In the genomic region with DNA sequence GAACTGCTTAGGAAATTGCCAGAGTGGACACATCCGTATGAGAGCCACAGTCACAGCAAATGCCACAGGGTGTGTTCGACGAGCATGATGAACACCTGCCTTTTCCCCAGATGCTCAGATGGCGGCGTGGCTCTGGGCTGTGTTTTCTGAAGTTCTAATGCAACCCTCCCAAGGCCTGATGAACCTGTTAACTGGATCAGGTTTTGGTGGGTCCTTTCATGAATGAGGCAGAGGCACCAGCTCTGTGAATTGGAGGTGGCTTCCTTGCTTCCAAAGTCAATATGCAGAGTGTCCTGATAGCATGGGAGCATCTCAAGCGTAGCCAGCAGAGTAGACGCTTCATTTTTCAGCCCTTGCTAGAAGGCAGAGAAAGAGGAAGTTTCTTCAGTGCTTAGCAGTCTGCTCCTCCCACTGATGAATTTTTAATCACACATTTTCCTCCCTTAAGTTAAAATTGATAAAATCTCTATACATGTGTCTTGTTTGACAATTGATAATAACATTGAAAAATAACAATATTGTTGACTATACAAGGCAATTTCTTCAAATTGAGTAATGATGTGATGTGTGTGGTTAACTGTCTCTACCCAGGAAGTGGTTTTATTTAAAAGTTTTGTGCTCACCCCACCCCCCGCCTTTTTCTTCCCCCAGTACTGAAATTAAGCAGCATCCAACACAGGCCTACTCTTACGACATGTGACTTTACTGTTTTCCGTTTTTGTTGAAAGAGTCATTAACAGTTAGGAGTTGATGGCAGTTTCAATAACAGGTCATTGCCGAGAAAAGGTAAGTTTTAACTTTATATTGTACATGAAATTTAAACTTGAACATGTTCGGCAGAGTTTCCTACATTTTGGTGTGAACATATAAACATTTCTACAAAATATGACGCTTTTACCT, we compare ENCODE assay signal across 7 cellular contexts. TPM values are rescaled to one million over a fixed set of nuclear protein-coding genes. Genes with fewer than 3 reads are reported as not detected.
DNase-seq lines count a peak whose midpoint lies in the region; ATAC-seq and TF ChIP-seq lines count a peak whose summit lies in the region.

Gene ARHGAP15, plus strand, starts transcription at position 739 of the 900 bp plus-strand sequence.

- H3K36me3 ChIP-seq in adrenal gland (replicated peaks in 1 of 2), result no peaks in the 10 kb centered on the region

- H3K27me3 ChIP-seq in adrenal gland, result no peaks in the 10 kb centered on the region

- H3K27ac ChIP-seq in adrenal gland, result peak within 1 kb of the TSS in 3 of 5 donors; percentile 5 to 50 (median 35)

- 66 to 77% (median 72%) methylated on average over 13 of the region's 13 CpGs for WGBS in adrenal gland, 4 donors

- H3K4me1 ChIP-seq in adrenal gland (replicated peaks in 1 of 2), result no peaks in the 10 kb centered on the region

- TF ChIP-seq POLR2A in adrenal gland (IDR thresholded peaks at IDR 0.05), result no peak

- TF ChIP-seq CTCF in adrenal gland (IDR thresholded peaks at IDR 0.05), result no peak

- ATAC-seq in GM19324 (IDR thresholded peaks at IDR 0.05; ENCODE audit: low FRiP score, unreplicated experiment) (peak; percentile 92), HG03135 (IDR thresholded peaks at IDR 0.05; ENCODE audit: unreplicated experiment) (peak; percentile 89)

- peak within 1 kb of the TSS in 1 of 4 donors; percentile 18 for H3K4me3 ChIP-seq in adrenal gland

- no peaks in the 10 kb centered on the region for H3K9me3 ChIP-seq in adrenal gland (replicated peaks in 1 of 3)

- DNase-seq in adrenal gland (peak in 1 of 7 donors; percentile 37), NCI-H1436 treated with DMSO at 0.1 percent for 48 hours (lab: John Stamatoyannopoulos, UW) (no peak), DMS114 treated with DMSO at 0.1 percent for 48 hours (lab: John Stamatoyannopoulos, UW; ENCODE audit: unreplicated experiment) (no peak)
- DNase-seq in stimulated activated CD4-positive, alpha-beta T cell treated with anti-CD3 and anti-CD28 coated beads, Interleukin-12 subunit alpha, Interleukin-12 subunit beta, amount 100 ng/mL, for 4 hours, result peak; percentile 54

- intact Hi-C loops in T-helper 2 cell treated with Interferon-gamma antibody and Interleukin-4, amounts not matched to agents 100 ng/mL and 5 ng/mL, for 36 hours (cut with micrococcal nuclease), result loop anchor here (1.0 to 5.0 kb wide), 5 partner anchors 8 to 1387 kb away; no protein-coding TSS in a partner anchor
- intact Hi-C loops in adrenal gland (cut with DNase I), result no loop called here

RNA-seq across cellular contexts. Expression of gene ARHGAP15, which starts in this region (rescaled TPM):
- total RNA-seq in T-helper 2 cell treated with Interferon-gamma antibody and Interleukin-4, amounts not matched to agents 100 ng/mL and 5 ng/mL, for 36 hours, result 191 TPM in 2 replicates
- total RNA-seq in adrenal gland, result 10 to 100 TPM in 5 of 8 donors, 1 to 10 TPM in 3; 4.7 to 33.8 (median 10.6) TPM
- polyA plus RNA-seq in adrenal gland, result 10 to 100 TPM in 1 of 3 donors, 1 to 10 TPM in 2; 7.5 to 13.0 (median 8.3) TPM
